24 cellular contexts compared by ENCODE assay signal in the genomic region with DNA sequence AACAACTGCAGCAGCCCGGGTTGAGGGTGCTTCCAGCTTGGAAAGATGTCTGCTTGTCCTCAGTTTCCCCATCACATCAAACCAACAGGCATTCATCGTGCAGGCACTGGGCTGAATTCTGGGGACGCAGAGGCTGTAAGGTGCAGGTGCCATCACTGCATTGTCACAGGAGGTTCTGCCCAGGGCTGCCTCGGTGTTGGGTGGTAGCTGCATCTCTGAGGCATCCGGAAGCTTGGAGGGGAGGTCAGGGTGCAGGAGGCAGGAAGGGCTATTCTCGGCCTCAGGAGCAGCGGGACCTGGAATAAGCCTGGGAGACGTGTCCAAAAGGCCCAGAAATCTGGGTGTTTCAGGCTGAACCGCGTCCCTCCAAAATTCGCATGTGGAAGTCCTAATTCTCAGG.
"Had no signal": no experiment of that assay in that cellular context is flagged by ENCODE, and none has a peak within 500 bp of the region (broad histone marks: within the 10 kb centered on the region; RNA-seq: fewer than 3 reads in every experiment).

No MANE protein-coding gene starts in this region.

- H3K4me3 ChIP-seq: MG63, SJSA1 had no signal

- H3K9me3 ChIP-seq: MG63, SJSA1 had no signal

- DNase-seq: activated CD4-positive, alpha-beta T cell treated with anti-CD3 and anti-CD28 coated beads for 4 hours; activated CD8-positive, alpha-beta T cell treated with anti-CD3 and anti-CD28 coated beads for 36 hours; activated gamma-delta T cell treated with Interleukin-2 at 50 U/mL for 16 hours; activated naive CD4-positive, alpha-beta T cell treated with anti-CD3 and anti-CD28 coated beads, Interleukin-2, amount 10 ng/mL, durations not matched to agents 7 days and 5 days; activated naive CD8-positive, alpha-beta T cell treated with anti-CD3 and anti-CD28 coated beads for 36 hours; brain microvascular endothelial cell; MG63; MV-4-11; NCI-H1092 treated with DMSO at 0.1 percent for 48 hours; NCI-H1417 treated with DMSO at 0.1 percent for 48 hours; NCI-H1694; NCI-H2029; NCI-H2107; NCI-H345; NCI-H510A; NK-92 treated with Interleukin-12 subunit alpha and Interleukin-12 subunit beta, amount 100 ng/mL, for 24 hours; OCI-M1; SHP77; SW 1271 had no signal

- H3K27ac ChIP-seq: brain microvascular endothelial cell, RWPE1, SJSA1 had no signal

- H3K27me3 ChIP-seq: brain microvascular endothelial cell, MG63, SJSA1 had no signal

- H3K36me3 ChIP-seq: brain microvascular endothelial cell, MG63, SJSA1 had no signal

- ATAC-seq: activated CD4-positive, CD25-positive, alpha-beta regulatory T cell treated with anti-CD3 and anti-CD28 coated beads, Interleukin-2, amount 50 U/mL, for 24 hours; activated CD8-positive, alpha-beta T cell treated with anti-CD3 and anti-CD28 coated beads for 36 hours; Panc1; SK-N-SH treated with all-trans-retinoic acid at 6 μM for 48 hours had no signal
